In the genomic region with DNA sequence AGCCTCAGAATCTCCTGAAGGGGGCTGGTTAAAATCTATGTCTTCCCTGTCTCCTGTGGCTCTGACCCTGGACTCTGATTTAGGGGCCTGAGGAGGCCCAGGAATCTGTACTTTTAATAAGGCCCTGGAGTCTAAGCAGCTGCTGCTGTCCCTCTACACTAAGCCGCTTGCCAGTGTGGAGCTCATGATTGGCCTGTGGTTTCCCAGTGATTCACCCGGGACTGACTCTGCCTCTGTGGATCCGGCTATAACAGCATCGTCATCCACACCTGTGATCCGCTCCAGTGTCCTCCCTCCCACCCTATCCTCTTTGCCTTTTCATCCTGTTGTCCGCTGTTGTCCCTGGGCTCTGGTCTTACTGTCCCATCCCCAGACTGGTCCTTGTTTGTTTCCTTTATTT, we compare ENCODE assay signal across 12 cellular contexts. TPM values are rescaled to one million over a fixed set of nuclear protein-coding genes. Genes with fewer than 3 reads are reported as not detected.
A peak's percentile ranks its signal among the peaks of the same experiment; 100 is the strongest.
DNase-seq lines count a peak whose midpoint lies in the region; TF ChIP-seq lines count a peak whose summit lies in the region.
"Had no signal": no experiment of that assay in that cellular context is flagged by ENCODE, and none has a peak within 500 bp of the region (broad histone marks: within the 10 kb centered on the region; RNA-seq: fewer than 3 reads in every experiment).

No MANE protein-coding gene starts in this region.

- 61% methylated on average over 6 of the region's 6 CpGs for WGBS in suprapubic skin

- DNase-seq in NOMO-1 (lab: John Stamatoyannopoulos, UW; ENCODE audit: unreplicated experiment in 2 of 2) = peak; percentile 8 to 34
- no peak for DNase-seq in NOMO-1 treated with dmso at 0.1 percent for 144 hours (lab: John Stamatoyannopoulos, UW; ENCODE audit: unreplicated experiment)
- DNase-seq in anterior cingulate cortex (lab: John Stamatoyannopoulos, UW) = peak in 32 of 58 donors; percentile 7 to 70 (median 38)
- peak; percentile 73 for DNase-seq in kidney tubule cell (ENCODE audit: low spot score)
- DNase-seq in suprapubic skin (ENCODE audit: low spot score in 2 of 2) = no peak
- no peak for DNase-seq in NK-92 (lab: John Stamatoyannopoulos, UW; ENCODE audit: unreplicated experiment)
- DNase-seq in cerebellar nuclear complex (lab: John Stamatoyannopoulos, UW) = no peak
- no peak for DNase-seq in iPS-NIHi11 (ENCODE audit: low spot score)
- DNase-seq: activated CD4-positive, alpha-beta T cell treated with anti-CD3 and anti-CD28 coated beads, Interleukin-2, amount 50 U/mL, for 48 hours; mucosa of descending colon; NCI-H748 treated with DMSO at 0.1 percent for 48 hours had no signal

- H3K4me3 ChIP-seq in suprapubic skin = peak overlapping the region; percentile 1
- H3K4me3 ChIP-seq: HAP-1, mucosa of descending colon had no signal

- TF ChIP-seq CTCF in suprapubic skin (IDR thresholded peaks at IDR 0.05) = no peak

- peaks cover 23% of the 10 kb centered on the region for H3K36me3 ChIP-seq in suprapubic skin
- H3K36me3 ChIP-seq: HAP-1 had no signal

- peak overlapping the region; percentile 16 for H3K27ac ChIP-seq in suprapubic skin

- H3K27me3 ChIP-seq in suprapubic skin = no peaks in the 10 kb centered on the region

- H3K4me1 ChIP-seq in suprapubic skin = peaks cover 63% of the 10 kb centered on the region
- H3K4me1 ChIP-seq: HAP-1 had no signal

- TF ChIP-seq POLR2A in suprapubic skin (IDR thresholded peaks at IDR 0.05) = no peak

- TF ChIP-seq EP300 in suprapubic skin (IDR thresholded peaks at IDR 0.05) = no peak

- H3K9me3 ChIP-seq in suprapubic skin = no peaks in the 10 kb centered on the region
- H3K9me3 ChIP-seq: HAP-1, mucosa of descending colon had no signal

RNA-seq across cellular contexts. Expression of gene SLC31A2, which starts 3.7 kb away (rescaled TPM):
- 100 to 1,000 TPM in 2 of 4 donors, 10 to 100 TPM in 2; 49.8 to 114 (median 88.4) TPM for total RNA-seq in suprapubic skin

Comparison
In these comparisons a context has a peak if more than half of its experiments do, and no peak if none do; other contexts are left out.
1. DNase-seq: peak in NOMO-1 (2 of 2), anterior cingulate cortex (32 of 58) and kidney tubule cell (single experiment); none in NOMO-1 treated with dmso at 0.1 percent for 144 hours (single experiment), suprapubic skin (0 of 2), NK-92 (single experiment), cerebellar nuclear complex (0 of 2) and iPS-NIHi11 (single experiment).